Comparison of ENCODE assay signal across 23 cellular contexts in the genomic region with DNA sequence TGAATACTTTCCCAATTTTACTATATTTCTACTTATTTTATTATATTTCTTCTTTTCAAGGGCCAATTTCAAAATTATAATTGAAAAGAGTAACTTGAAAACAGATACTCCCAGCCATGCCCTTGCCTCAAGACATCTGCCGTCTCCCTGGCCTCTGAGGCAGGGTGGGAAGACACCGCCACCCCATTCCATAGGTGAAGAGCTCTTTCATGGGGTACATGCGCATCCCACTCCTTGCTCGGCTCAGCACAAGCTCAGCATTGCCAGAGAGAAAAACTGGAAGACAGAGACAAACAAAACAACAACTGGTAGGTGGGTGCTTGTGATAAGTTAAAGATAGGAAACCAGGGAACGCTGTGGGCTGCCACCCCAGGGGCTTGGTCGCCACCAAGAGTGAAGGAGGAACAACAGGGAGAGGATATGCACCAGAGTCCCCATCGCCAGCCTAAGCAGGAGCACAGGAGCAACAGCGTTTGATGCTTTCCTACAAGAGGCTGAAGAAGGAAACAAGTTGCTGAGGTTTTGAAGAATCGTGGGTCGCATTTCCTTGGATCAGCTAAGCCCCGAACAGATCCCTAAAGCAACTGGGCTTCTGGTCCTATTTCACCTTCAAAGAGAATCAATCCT. TPM values are rescaled to one million over a fixed set of nuclear protein-coding genes. Genes with fewer than 3 reads are reported as not detected.
"Had no signal": no experiment of that assay in that cellular context is flagged by ENCODE, and none has a peak within 500 bp of the region (broad histone marks: within the 10 kb centered on the region; RNA-seq: fewer than 3 reads in every experiment).

No MANE protein-coding gene starts in this region.

- H3K36me3 ChIP-seq: lower lobe of right lung, suprapubic skin, transverse colon, uterus, WERI-Rb-1 had no signal

- H3K4me3 Mint-ChIP-seq: activated CD4-positive, alpha-beta memory T cell treated with anti-CD3 and anti-CD28 coated beads for 36 hours; activated CD8-positive, alpha-beta memory T cell treated with anti-CD3 and anti-CD28 coated beads, Interleukin-2, amount 10 ng/mL, durations not matched to agents 7 days and 5 days; activated naive CD8-positive, alpha-beta T cell treated with anti-CD3 and anti-CD28 coated beads for 36 hours; effector memory CD8-positive, alpha-beta T cell; mesothelial cell of epicardium; stimulated activated naive CD8-positive, alpha-beta T cell treated with anti-CD3 and anti-CD28 coated beads, Interleukin-15, Interleukin-2, amounts not matched to agents 100 ng/mL and 50 ng/mL, for 24 hours; T-helper 1 cell treated with Interleukin-12 subunit alpha and Interleukin-12 subunit beta and Interleukin-4 antibody, amounts not matched to agents 30 μg/mL and 1 μg/mL, for 36 hours had no signal

- DNase-seq: activated CD4-positive, alpha-beta memory T cell treated with anti-CD3 and anti-CD28 coated beads for 36 hours; activated CD4-positive, alpha-beta T cell treated with anti-CD3 and anti-CD28 coated beads for 4 hours; activated CD8-positive, alpha-beta memory T cell treated with anti-CD3 and anti-CD28 coated beads, Interleukin-2, amount 10 ng/mL, durations not matched to agents 7 days and 5 days; activated naive CD4-positive, alpha-beta T cell; activated naive CD8-positive, alpha-beta T cell treated with anti-CD3 and anti-CD28 coated beads for 36 hours; body of pancreas; effector memory CD8-positive, alpha-beta T cell; foreskin keratinocyte; hippocampal formation; lower lobe of right lung; stimulated activated CD4-positive, alpha-beta T cell treated with anti-CD3 and anti-CD28 coated beads, Interleukin-12 subunit alpha, Interleukin-12 subunit beta, amount 100 ng/mL, for 4 hours; stimulated activated CD4-positive, alpha-beta T cell treated with anti-CD3 and anti-CD28 coated beads, Interleukin-1b, Interleukin-23, amount 100 ng/mL, for 48 hours; transverse colon; uterus; WERI-Rb-1 had no signal

- H3K27me3 Mint-ChIP-seq: activated CD4-positive, alpha-beta memory T cell treated with anti-CD3 and anti-CD28 coated beads for 36 hours; activated CD8-positive, alpha-beta memory T cell treated with anti-CD3 and anti-CD28 coated beads, Interleukin-2, amount 10 ng/mL, durations not matched to agents 7 days and 5 days; activated naive CD8-positive, alpha-beta T cell treated with anti-CD3 and anti-CD28 coated beads for 36 hours; effector memory CD8-positive, alpha-beta T cell; progenitor cell of endocrine pancreas; stimulated activated naive CD8-positive, alpha-beta T cell treated with anti-CD3 and anti-CD28 coated beads, Interleukin-15, Interleukin-2, amounts not matched to agents 100 ng/mL and 50 ng/mL, for 24 hours had no signal

- H3K9me3 Mint-ChIP-seq: activated CD4-positive, alpha-beta memory T cell treated with anti-CD3 and anti-CD28 coated beads for 36 hours; activated naive CD8-positive, alpha-beta T cell treated with anti-CD3 and anti-CD28 coated beads for 36 hours; effector memory CD8-positive, alpha-beta T cell; mesothelial cell of epicardium; stimulated activated naive CD8-positive, alpha-beta T cell treated with anti-CD3 and anti-CD28 coated beads, Interleukin-15, Interleukin-2, amounts not matched to agents 100 ng/mL and 50 ng/mL, for 24 hours had no signal

- H3K27ac ChIP-seq: body of pancreas, epithelial cell of prostate, foreskin keratinocyte, lower lobe of right lung, suprapubic skin, transverse colon, uterus, WERI-Rb-1 had no signal

- H3K4me1 ChIP-seq: body of pancreas, lower lobe of right lung, suprapubic skin, uterus had no signal

- FAIRE-seq: keratinocyte had no signal

- H3K9me3 ChIP-seq: body of pancreas, lower lobe of right lung, suprapubic skin, transverse colon, uterus had no signal

- H3K27ac Mint-ChIP-seq: activated CD4-positive, alpha-beta memory T cell treated with anti-CD3 and anti-CD28 coated beads for 36 hours; activated CD8-positive, alpha-beta memory T cell treated with anti-CD3 and anti-CD28 coated beads, Interleukin-2, amount 10 ng/mL, durations not matched to agents 7 days and 5 days; activated naive CD8-positive, alpha-beta T cell treated with anti-CD3 and anti-CD28 coated beads for 36 hours; mesothelial cell of epicardium; progenitor cell of endocrine pancreas; stimulated activated naive CD8-positive, alpha-beta T cell treated with anti-CD3 and anti-CD28 coated beads, Interleukin-15, Interleukin-2, amounts not matched to agents 100 ng/mL and 50 ng/mL, for 24 hours; T-helper 1 cell treated with Interleukin-12 subunit alpha and Interleukin-12 subunit beta and Interleukin-4 antibody, amounts not matched to agents 30 μg/mL and 1 μg/mL, for 36 hours had no signal

- H3K36me3 Mint-ChIP-seq: mesothelial cell of epicardium had no signal

- H3K4me3 ChIP-seq: body of pancreas, lower lobe of right lung, suprapubic skin, transverse colon, uterus had no signal

- H3K27me3 ChIP-seq: foreskin keratinocyte, suprapubic skin, transverse colon, uterus had no signal

- ATAC-seq: activated CD8-positive, alpha-beta memory T cell treated with anti-CD3 and anti-CD28 coated beads, Interleukin-2, amount 10 ng/mL, durations not matched to agents 7 days and 5 days; body of pancreas; effector memory CD8-positive, alpha-beta T cell; foreskin keratinocyte; lower lobe of right lung had no signal

RNA-seq across cellular contexts. Expression of gene TMEM154, which starts 11.3 kb away (rescaled TPM):
- polyA plus RNA-seq: neural cell had no signal
